In genomic region chr16:89383095-89384003, GRCh38 we compare ENCODE assay signal across 8 cellular contexts.
DNase-seq lines count a peak whose midpoint lies in the region; ATAC-seq, FAIRE-seq and TF ChIP-seq lines count a peak whose summit lies in the region.

No MANE protein-coding gene starts in this region.

- no peak for TF ChIP-seq EP300 in GM12878 (IDR thresholded peaks at IDR 0.05; ENCODE audit: borderline replicate concordance in 1 of 2, control insufficient read depth in 1 of 2, low read depth in 2 of 2, low read length in 2 of 2)

- peaks cover 87% of the 10 kb centered on the region for H3K79me2 ChIP-seq in GM12878 (ENCODE audit: control insufficient read depth, insufficient read depth, low read length)

- CTCF ChIA-PET in GM12878 (lab: Yijun Ruan, JAX), result no interaction called here

- H3K4me1 ChIP-seq in BE2C (peaks cover 9% of the 10 kb centered on the region), GM12878 (ENCODE audit: control insufficient read depth, insufficient read depth, low read length) (peaks cover 9% of the 10 kb centered on the region), left lung (peaks cover 13 to 69% of the 10 kb centered on the region in 2 donors), ascending aorta (peaks cover 12 to 25% of the 10 kb centered on the region in 2 donors)

- in situ Hi-C loops in GM12878 (cut with MboI), result no loop called here

- TF ChIP-seq CTCF in BE2C (IDR thresholded peaks at IDR 0.05; ENCODE audit: low read depth, low read length), result peak; percentile 37; the same call in 1 of the 2 replicates
- TF ChIP-seq CTCF in GM12878 (IDR thresholded peaks at IDR 0.05 in 2 of 3, conservative IDR thresholded peaks at IDR 0.05 in 1 of 3; ENCODE audit: control insufficient read depth in 2 of 3, extremely low read depth in 1 of 3, insufficient read depth in 1 of 3, low read depth in 3 of 3, low read length in 3 of 3), result no peak
- no peak for TF ChIP-seq CTCF in left lung (IDR thresholded peaks at IDR 0.05)
- TF ChIP-seq CTCF in ascending aorta (IDR thresholded peaks at IDR 0.05), result no peak
- no peak for TF ChIP-seq CTCF in GM20000 (IDR thresholded peaks at IDR 0.05; ENCODE audit: extremely low read depth, missing control alignments)

- H3K4me3 ChIP-seq in BE2C (ENCODE audit: low read depth, low read length) (peak overlapping the region; percentile 8; the same call in 1 of the 2 replicates), GM12878 (no peak overlapping the region), left lung (no peak overlapping the region), ascending aorta (no peak overlapping the region)

- H3K27ac ChIP-seq in KOPT-K1 (ENCODE audit: low read depth, low read length, poor library complexity, severe bottlenecking) (peak overlapping the region; percentile 21), GM12878 (ENCODE audit: control insufficient read depth, insufficient read depth) (no peak overlapping the region; the same call in 1 of the 2 replicates), left lung (peak overlapping the region in 1 of 2 donors; percentile 20), ascending aorta (no peak overlapping the region)

- peak; percentile 83 for DNase-seq in BE2C
- DNase-seq in GM12878 (ENCODE audit: low read depth, low spot score), result no peak
- peak in 1 of 2 donors; percentile 53 for DNase-seq in left lung
- DNase-seq in Kasumi-1 (lab: John Stamatoyannopoulos, UW), result no peak
- DNase-seq in ascending aorta (ENCODE audit: low spot score in 2 of 2), result no peak
- no peak for DNase-seq in GM20000 (ENCODE audit: low spot score)

- no peak; the same call in 1 of the 2 replicates for TF ChIP-seq POLR2A in GM12878 (IDR thresholded peaks at IDR 0.05; ENCODE audit: low read depth, low read length)

- H2AFZ ChIP-seq in GM12878 (ENCODE audit: control insufficient read depth, low read depth, low read length), result no peak overlapping the region

- intact Hi-C loops in GM12878 (cut with micrococcal nuclease; ENCODE audit: unreplicated experiment) (no loop called here), left lung (cut with DNase I) (no loop called here), ascending aorta (cut with DNase I) (no loop called here)

- POLR2A ChIA-PET in GM12878 (lab: Charles Lee), result no interaction called here

- RAD21 ChIA-PET in GM12878 (lab: Charles Lee; ENCODE audit: unreplicated experiment), result no interaction called here

- ATAC-seq in GM12878 (peak; percentile 48), left lung (peak; percentile 94), GM18867 (IDR thresholded peaks at IDR 0.05; ENCODE audit: unreplicated experiment) (no peak)

- 83% methylated on average over 29 of the region's 29 CpGs for WGBS in GM12878 (ENCODE audit: insufficient coverage, insufficient replicate concordance, low lambda C conversion rate, missing lambda C conversion rate)

- no TSS peak for BruUV-seq in GM12878 (replicated peaks; lab: Mats Ljungman, UMichigan)

- H3K9me3 ChIP-seq in BE2C (no peaks in the 10 kb centered on the region), KOPT-K1 (ENCODE audit: insufficient read depth, low read length, poor library complexity, severe bottlenecking) (no peaks in the 10 kb centered on the region), GM12878 (replicated peaks; ENCODE audit: control insufficient read depth, insufficient read depth, low read length) (no peaks in the 10 kb centered on the region), left lung (no peaks in the 10 kb centered on the region), ascending aorta (no peaks in the 10 kb centered on the region)

- no peak overlapping the region for H3K9ac ChIP-seq in GM12878 (ENCODE audit: control insufficient read depth, insufficient read depth, low read length)

- H3K27me3 ChIP-seq in BE2C (no peaks in the 10 kb centered on the region), GM12878 (replicated peaks in 1 of 2; ENCODE audit: control insufficient read depth in 2 of 2, insufficient read depth in 2 of 2, low read length in 1 of 2) (no peaks in the 10 kb centered on the region), left lung (no peaks in the 10 kb centered on the region), ascending aorta (no peaks in the 10 kb centered on the region)

- no peak for FAIRE-seq in GM12878 (lab: Jason Lieb, UNC)

- H3K36me3 ChIP-seq in BE2C (no peaks in the 10 kb centered on the region), KOPT-K1 (ENCODE audit: insufficient read depth, low read length) (peaks cover 8% of the 10 kb centered on the region; the same call in 1 of the 2 replicates), GM12878 (ENCODE audit: control insufficient read depth in 2 of 2, insufficient read depth in 2 of 2, low read length in 1 of 2) (peaks cover 0 to 4% of the 10 kb centered on the region in 2 experiments; a peak in 1 of 4 replicates), left lung (no peaks in the 10 kb centered on the region), ascending aorta (no peaks in the 10 kb centered on the region)

- SMC1A ChIA-PET in GM12878 (lab: Charles Lee; ENCODE audit: uncharacterized antibody, unreplicated experiment), result no interaction called here

- H4K20me1 ChIP-seq in GM12878 (ENCODE audit: control insufficient read depth, insufficient read depth), result peaks cover 17% of the 10 kb centered on the region

- H3K4me2 ChIP-seq in GM12878 (ENCODE audit: control insufficient read depth, insufficient read depth), result no peak overlapping the region

- no peak for TF ChIP-seq RAD21 in GM12878 (IDR thresholded peaks at IDR 0.05; ENCODE audit: insufficient read depth, low read depth, low read length)

TF ChIP-seq in GM12878, 131 proteins besides CTCF, POLR2A, EP300 and RAD21:
- no peak for TF ChIP-seq DPF2 (IDR thresholded peaks at IDR 0.05)
